28 cellular contexts compared by ENCODE assay signal in genomic region chr10:78346721-78347120, GRCh38.
"Had no signal": no experiment of that assay in that cellular context is flagged by ENCODE, and none has a peak within 500 bp of the region (broad histone marks: within the 10 kb centered on the region; RNA-seq: fewer than 3 reads in every experiment).

No MANE protein-coding gene starts in this region.

- H3K27ac Mint-ChIP-seq: natural killer cell; nephron; neural progenitor cell; progenitor cell of endocrine pancreas; stimulated activated memory B cell treated with anti-CD40 and anti-IgM and Interleukin-4, amounts not matched to agents 10 μg/mL and 1 μg/mL and 100 μg/mL, for 72 hours; stimulated activated naive CD8-positive, alpha-beta T cell treated with anti-CD3 and anti-CD28 coated beads, Interleukin-15, amount 100 ng/mL, for 72 hours; type B pancreatic cell had no signal

- ATAC-seq: natural killer cell; psoas muscle; right cardiac atrium; right lobe of liver; stimulated activated memory B cell treated with anti-CD40 and anti-IgM and Interleukin-4, amounts not matched to agents 10 μg/mL and 1 μg/mL and 100 μg/mL, for 72 hours; stimulated activated naive CD8-positive, alpha-beta T cell treated with anti-CD3 and anti-CD28 coated beads, Interleukin-15, amount 100 ng/mL, for 72 hours; stimulated activated naive CD8-positive, alpha-beta T cell treated with anti-CD3 and anti-CD28 coated beads, Interleukin-15, Interleukin-2, amounts not matched to agents 100 U/mL and 50 U/mL, for 24 hours had no signal

- H3K9me3 Mint-ChIP-seq: natural killer cell; stimulated activated memory B cell treated with anti-CD40 and anti-IgM and Interleukin-4, amounts not matched to agents 10 μg/mL and 1 μg/mL and 100 μg/mL, for 72 hours; stimulated activated naive CD8-positive, alpha-beta T cell treated with anti-CD3 and anti-CD28 coated beads, Interleukin-15, amount 100 ng/mL, for 72 hours; type B pancreatic cell had no signal

- H3K4me1 Mint-ChIP-seq: natural killer cell; stimulated activated memory B cell treated with anti-CD40 and anti-IgM and Interleukin-4, amounts not matched to agents 10 μg/mL and 1 μg/mL and 100 μg/mL, for 72 hours; stimulated activated naive CD8-positive, alpha-beta T cell treated with anti-CD3 and anti-CD28 coated beads, Interleukin-15, amount 100 ng/mL, for 72 hours had no signal

- H3K36me3 ChIP-seq: neural progenitor cell, ovary, right lobe of liver, sigmoid colon, suprapubic skin, tibial artery, transverse colon, vagina had no signal

- H3K36me3 Mint-ChIP-seq: natural killer cell; neural progenitor cell; stimulated activated memory B cell treated with anti-CD40 and anti-IgM and Interleukin-4, amounts not matched to agents 10 μg/mL and 1 μg/mL and 100 μg/mL, for 72 hours; type B pancreatic cell had no signal

- H3K4me1 ChIP-seq: parathyroid adenoma, psoas muscle, sigmoid colon, suprapubic skin, testis, tibial artery, transverse colon, vagina had no signal

- H3K27me3 ChIP-seq: neural progenitor cell, ovary, right lobe of liver, sigmoid colon, testis, tibial artery, transverse colon, vagina had no signal

- H3K4me3 ChIP-seq: neural progenitor cell, ovary, psoas muscle, right lobe of liver, sigmoid colon, suprapubic skin, testis, tibial artery, transverse colon, vagina had no signal

- DNase-seq: natural killer cell; occipital lobe; ovary; psoas muscle; right cardiac atrium; sigmoid colon; small intestine; stimulated activated CD4-positive, alpha-beta T cell treated with anti-CD3 and anti-CD28 coated beads, Interleukin-12 subunit alpha, Interleukin-12 subunit beta, amount 100 ng/mL, for 4 hours; stimulated activated CD4-positive, alpha-beta T cell treated with anti-CD3 and anti-CD28 coated beads, Interleukin-1b, Interleukin-23, amount 100 ng/mL, for 48 hours; stimulated activated CD4-positive, alpha-beta T cell treated with anti-CD3 and anti-CD28 coated beads, Interleukin-4, amount 100 ng/mL, for 1 hour; stimulated activated CD4-positive, alpha-beta T cell treated with anti-CD3 and anti-CD28 coated beads, Interleukin-4, amount 100 ng/mL, for 4 hours; stimulated activated CD8-positive, alpha-beta memory T cell treated with anti-CD3 and anti-CD28 coated beads, Interleukin-4, amount 100 ng/mL, for 48 hours; stimulated activated naive CD4-positive, alpha-beta T cell; stimulated activated naive CD8-positive, alpha-beta T cell treated with anti-CD3 and anti-CD28 coated beads, Interleukin-15, amount 100 ng/mL, for 72 hours; stimulated activated naive CD8-positive, alpha-beta T cell treated with anti-CD3 and anti-CD28 coated beads, Interleukin-15, Interleukin-2, amounts not matched to agents 100 U/mL and 50 U/mL, for 24 hours; substantia nigra; testis; transverse colon had no signal

- H3K4me3 Mint-ChIP-seq: natural killer cell; nephron; neural progenitor cell; stimulated activated memory B cell treated with anti-CD40 and anti-IgM and Interleukin-4, amounts not matched to agents 10 μg/mL and 1 μg/mL and 100 μg/mL, for 72 hours; stimulated activated naive CD8-positive, alpha-beta T cell treated with anti-CD3 and anti-CD28 coated beads, Interleukin-15, amount 100 ng/mL, for 72 hours; type B pancreatic cell had no signal

- H3K27me3 Mint-ChIP-seq: stimulated activated naive CD8-positive, alpha-beta T cell treated with anti-CD3 and anti-CD28 coated beads, Interleukin-15, amount 100 ng/mL, for 72 hours had no signal

- H3K9me3 ChIP-seq: ovary, psoas muscle, right lobe of liver, sigmoid colon, suprapubic skin, testis, tibial artery, transverse colon, vagina had no signal

- H3K27ac ChIP-seq: neural progenitor cell, ovary, parathyroid adenoma, psoas muscle, right lobe of liver, sigmoid colon, suprapubic skin, testis, tibial artery, transverse colon, vagina had no signal
